ENCODE assay signal across 23 cellular contexts in the genomic region with DNA sequence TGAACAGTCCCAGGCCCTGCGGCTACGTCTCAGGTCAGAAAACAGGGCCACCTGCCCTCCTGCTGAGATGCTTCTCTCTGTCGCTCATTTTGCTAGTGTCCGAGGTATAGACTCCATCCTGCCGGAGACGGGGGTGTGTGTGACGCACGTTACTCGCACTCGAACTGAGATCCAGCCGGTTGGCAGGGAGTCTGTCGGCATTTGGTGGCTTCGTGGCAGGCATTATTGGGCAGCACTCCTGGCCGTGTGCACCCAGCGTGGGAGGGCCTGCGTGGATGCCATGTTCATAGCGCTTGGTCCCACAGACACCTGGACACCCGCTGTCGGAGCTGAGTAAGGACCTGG. TPM values are rescaled to one million over a fixed set of nuclear protein-coding genes. Genes with fewer than 3 reads are reported as not detected.
DNase-seq lines count a peak whose midpoint lies in the region; ATAC-seq and TF ChIP-seq lines count a peak whose summit lies in the region.
"Had no signal": no experiment of that assay in that cellular context is flagged by ENCODE, and none has a peak within 500 bp of the region (broad histone marks: within the 10 kb centered on the region; RNA-seq: fewer than 3 reads in every experiment).

No MANE protein-coding gene starts in this region.

- DNase-seq in esophagus squamous epithelium (lab: John Stamatoyannopoulos, UW) (no peak), occipital lobe (lab: John Stamatoyannopoulos, UW) (peak; percentile 73), type B pancreatic cell (ENCODE audit: extremely low spot score, unreplicated experiment) (no peak), HEK293T (ENCODE audit: extremely low spot score) (no peak)
- DNase-seq in activated CD4-positive, alpha-beta memory T cell treated with anti-CD3 and anti-CD28 coated beads for 36 hours: no peak
- DNase-seq: activated CD4-positive, alpha-beta T cell treated with anti-CD3 and anti-CD28 coated beads for 48 hours; activated CD8-positive, alpha-beta memory T cell treated with anti-CD3 and anti-CD28 coated beads for 24 hours; activated T-cell treated with anti-CD3 and anti-CD28 coated beads for 4 hours; DND-41; effector CD8-positive, alpha-beta T cell; natural killer cell; NCI-H1048; NCI-H446; NCI-H82; SIG-M5; spleen; stimulated activated CD4-positive, alpha-beta T cell treated with anti-CD3 and anti-CD28 coated beads, Interleukin-2, amount 100 ng/mL, for 24 hours; stimulated activated naive CD8-positive, alpha-beta T cell treated with anti-CD3 and anti-CD28 coated beads, Interleukin-15, Interleukin-2, amounts not matched to agents 100 U/mL and 50 U/mL, for 24 hours; WERI-Rb-1 had no signal

- TF ChIP-seq CTCF in esophagus squamous epithelium (IDR thresholded peaks at IDR 0.05) (no peak), type B pancreatic cell (conservative IDR thresholded peaks at IDR 0.05) (no peak)

- no peak overlapping the region for H3K4me3 ChIP-seq in esophagus squamous epithelium
- H3K4me3 ChIP-seq: heart left ventricle, spleen had no signal

- no peaks in the 10 kb centered on the region for H3K27me3 ChIP-seq in esophagus squamous epithelium
- H3K27me3 ChIP-seq: heart left ventricle, spleen had no signal

- intact Hi-C loops in esophagus squamous epithelium (cut with DNase I): no loop called here
- intact Hi-C loops in activated CD4-positive, alpha-beta memory T cell treated with anti-CD3 and anti-CD28 coated beads for 36 hours (cut with micrococcal nuclease): no loop called here

- no peaks in the 10 kb centered on the region for H3K9me3 ChIP-seq in esophagus squamous epithelium
- H3K9me3 ChIP-seq: heart left ventricle, spleen had no signal

- no peaks in the 10 kb centered on the region for H3K27me3 Mint-ChIP-seq in type B pancreatic cell
- no peaks in the 10 kb centered on the region for H3K27me3 Mint-ChIP-seq in activated CD4-positive, alpha-beta memory T cell treated with anti-CD3 and anti-CD28 coated beads for 36 hours

- POLR2A ChIA-PET in HEK293T (lab: Yijun Ruan, JAX): no interaction called here
- POLR2A ChIA-PET in activated CD4-positive, alpha-beta memory T cell treated with anti-CD3 and anti-CD28 coated beads for 36 hours (lab: Charles Lee): interaction anchor here (0.6 kb wide), 1 partner anchor 24 kb away, joined by 3 read pairs; no protein-coding TSS in a partner anchor

- H3K4me3 Mint-ChIP-seq in type B pancreatic cell: no peak overlapping the region
- no peak overlapping the region for H3K4me3 Mint-ChIP-seq in activated CD4-positive, alpha-beta memory T cell treated with anti-CD3 and anti-CD28 coated beads for 36 hours
- H3K4me3 Mint-ChIP-seq: natural killer cell had no signal

- H3K27ac ChIP-seq in angular gyrus (ENCODE audit: low read depth, low read length): peak overlapping the region; percentile 54
- peak overlapping the region; percentile 78 to 92 (median 80) for H3K27ac ChIP-seq in esophagus squamous epithelium
- H3K27ac ChIP-seq: WERI-Rb-1 had no signal

- H3K9me3 Mint-ChIP-seq in type B pancreatic cell: no peaks in the 10 kb centered on the region
- H3K9me3 Mint-ChIP-seq in activated CD4-positive, alpha-beta memory T cell treated with anti-CD3 and anti-CD28 coated beads for 36 hours: no peaks in the 10 kb centered on the region
- H3K9me3 Mint-ChIP-seq: activated naive CD4-positive, alpha-beta T cell treated with anti-CD3 and anti-CD28 coated beads, Interleukin-2, amount 50 U/mL, for 72 hours; natural killer cell had no signal

- H3K4me1 Mint-ChIP-seq in type B pancreatic cell (ENCODE audit: unreplicated experiment): peaks cover 17% of the 10 kb centered on the region
- no peaks in the 10 kb centered on the region for H3K4me1 Mint-ChIP-seq in activated CD4-positive, alpha-beta memory T cell treated with anti-CD3 and anti-CD28 coated beads for 36 hours (ENCODE audit: low read depth)

- CTCF ChIA-PET in HEK293T (lab: Yijun Ruan, JAX): no interaction called here
- CTCF ChIA-PET in activated CD4-positive, alpha-beta memory T cell treated with anti-CD3 and anti-CD28 coated beads for 36 hours (lab: Charles Lee): no interaction called here

- TF ChIP-seq POLR2A in esophagus squamous epithelium (IDR thresholded peaks at IDR 0.05): no peak

- peaks cover 7% of the 10 kb centered on the region for H3K36me3 Mint-ChIP-seq in type B pancreatic cell
- H3K36me3 Mint-ChIP-seq in activated CD4-positive, alpha-beta memory T cell treated with anti-CD3 and anti-CD28 coated beads for 36 hours: peaks cover 7% of the 10 kb centered on the region
- H3K36me3 Mint-ChIP-seq: activated naive CD4-positive, alpha-beta T cell treated with anti-CD3 and anti-CD28 coated beads, Interleukin-2, amount 50 U/mL, for 72 hours; natural killer cell had no signal

- 88 to 92% methylated on average over 11 to 12 of the region's 19 CpGs for WGBS in esophagus squamous epithelium, 2 donors

- peaks cover 0 to 68% (median 6%) of the 10 kb centered on the region in 3 donors for H3K36me3 ChIP-seq in esophagus squamous epithelium

- H3K27ac Mint-ChIP-seq in type B pancreatic cell: peak overlapping the region; percentile 73
- no peak overlapping the region for H3K27ac Mint-ChIP-seq in activated CD4-positive, alpha-beta memory T cell treated with anti-CD3 and anti-CD28 coated beads for 36 hours
- H3K27ac Mint-ChIP-seq: natural killer cell had no signal

- no peak for ATAC-seq in SK-N-SH treated with all-trans-retinoic acid at 6 μM for 48 hours
- ATAC-seq: activated naive CD4-positive, alpha-beta T cell treated with anti-CD3 and anti-CD28 coated beads, Interleukin-2, amount 50 U/mL, for 72 hours; natural killer cell; stimulated activated naive CD8-positive, alpha-beta T cell treated with anti-CD3 and anti-CD28 coated beads, Interleukin-15, Interleukin-2, amounts not matched to agents 100 U/mL and 50 U/mL, for 24 hours had no signal

- peaks cover 10 to 68% (median 23%) of the 10 kb centered on the region in 3 donors for H3K4me1 ChIP-seq in esophagus squamous epithelium

TF ChIP-seq in HEK293T, 16 proteins besides CTCF, POLR2A, EP300 and RAD21:
- TF ChIP-seq FOXA1 (IDR thresholded peaks at IDR 0.05): no peak
- no peak for TF ChIP-seq LEF1 (IDR thresholded peaks at IDR 0.05; ENCODE audit: borderline replicate concordance)

TF ChIP-seq in SK-N-SH treated with all-trans-retinoic acid at 6 μM for 48 hours, 23 proteins besides CTCF, POLR2A, EP300 and RAD21:
- TF ChIP-seq CREB5 (CRISPR knock-in tag; IDR thresholded peaks at IDR 0.05; ENCODE audit: low read depth): no peak
- no peak for TF ChIP-seq GLIS3 (CRISPR knock-in tag; IDR thresholded peaks at IDR 0.05)
- TF ChIP-seq TCF4 (CRISPR knock-in tag; IDR thresholded peaks at IDR 0.05; ENCODE audit: borderline replicate concordance): no peak
- no peak for TF ChIP-seq ARNTL (CRISPR knock-in tag; IDR thresholded peaks at IDR 0.05; ENCODE audit: borderline replicate concordance, low read depth)
- no peak for TF ChIP-seq RARB (CRISPR knock-in tag; IDR thresholded peaks at IDR 0.05)
- TF ChIP-seq ESRRG (CRISPR knock-in tag; IDR thresholded peaks at IDR 0.05): no peak
- no peak for TF ChIP-seq SNAI2 (CRISPR knock-in tag; IDR thresholded peaks at IDR 0.05)
- no peak for TF ChIP-seq TOX (CRISPR knock-in tag; IDR thresholded peaks at IDR 0.05; ENCODE audit: borderline replicate concordance)
- no peak for TF ChIP-seq OSR1 (CRISPR knock-in tag; IDR thresholded peaks at IDR 0.05)
- no peak for TF ChIP-seq ZNF8 (CRISPR knock-in tag; IDR thresholded peaks at IDR 0.05)
- no peak for TF ChIP-seq ZNF565 (CRISPR knock-in tag; conservative IDR thresholded peaks at IDR 0.05; ENCODE audit: low read depth)
- no peak for TF ChIP-seq CSDC2 (CRISPR knock-in tag; IDR thresholded peaks at IDR 0.05)
- no peak for TF ChIP-seq PPARA (CRISPR knock-in tag; IDR thresholded peaks at IDR 0.05; ENCODE audit: borderline replicate concordance)
- TF ChIP-seq, protein P1, sequence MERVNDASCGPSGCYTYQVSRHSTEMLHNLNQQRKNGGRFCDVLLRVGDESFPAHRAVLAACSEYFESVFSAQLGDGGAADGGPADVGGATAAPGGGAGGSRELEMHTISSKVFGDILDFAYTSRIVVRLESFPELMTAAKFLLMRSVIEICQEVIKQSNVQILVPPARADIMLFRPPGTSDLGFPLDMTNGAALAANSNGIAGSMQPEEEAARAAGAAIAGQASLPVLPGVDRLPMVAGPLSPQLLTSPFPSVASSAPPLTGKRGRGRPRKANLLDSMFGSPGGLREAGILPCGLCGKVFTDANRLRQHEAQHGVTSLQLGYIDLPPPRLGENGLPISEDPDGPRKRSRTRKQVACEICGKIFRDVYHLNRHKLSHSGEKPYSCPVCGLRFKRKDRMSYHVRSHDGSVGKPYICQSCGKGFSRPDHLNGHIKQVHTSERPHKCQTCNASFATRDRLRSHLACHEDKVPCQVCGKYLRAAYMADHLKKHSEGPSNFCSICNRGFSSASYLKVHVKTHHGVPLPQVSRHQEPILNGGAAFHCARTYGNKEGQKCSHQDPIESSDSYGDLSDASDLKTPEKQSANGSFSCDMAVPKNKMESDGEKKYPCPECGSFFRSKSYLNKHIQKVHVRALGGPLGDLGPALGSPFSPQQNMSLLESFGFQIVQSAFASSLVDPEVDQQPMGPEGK (CRISPR knock-in tag; IDR thresholded peaks at IDR 0.05; ENCODE audit: borderline replicate concordance): no peak

RNA-seq across cellular contexts. Expression of gene AACS, which starts 28.4 kb away (rescaled TPM):
- total RNA-seq in esophagus squamous epithelium (10 to 100 TPM; 38.0 to 53.3 (median 44.3) TPM), occipital lobe (25.7 TPM), type B pancreatic cell (ENCODE audit: low replicate concordance) (26.9 and 37.1 TPM in 2 replicates)
- 10 to 100 TPM; 17.3 to 17.6 TPM for total RNA-seq in activated CD4-positive, alpha-beta memory T cell treated with anti-CD3 and anti-CD28 coated beads for 36 hours
